In the genomic region with DNA sequence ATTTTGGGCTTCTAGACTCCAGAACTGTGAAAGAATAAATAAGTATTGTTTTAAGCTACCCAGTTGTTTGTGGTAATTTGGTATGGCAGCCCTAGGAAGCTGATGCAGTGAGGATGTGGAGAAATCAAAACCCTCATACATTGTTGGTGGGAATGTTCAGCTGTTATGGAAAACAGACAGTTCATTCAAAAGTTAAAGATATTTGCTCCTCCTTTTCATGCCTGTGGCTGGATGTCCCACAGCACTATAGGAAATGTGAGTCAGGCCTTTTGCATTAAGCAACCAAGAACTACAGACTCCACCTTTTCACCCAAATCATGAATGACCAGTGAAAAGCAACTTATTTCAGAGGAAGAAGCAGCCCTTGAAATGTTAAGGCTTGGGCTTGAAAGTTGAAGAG, we compare ENCODE assay signal across 17 cellular contexts. TPM values are rescaled to one million over a fixed set of nuclear protein-coding genes. Genes with fewer than 3 reads are reported as not detected.
A peak's percentile ranks its signal among the peaks of the same experiment; 100 is the strongest.
DNase-seq lines count a peak whose midpoint lies in the region; ATAC-seq and TF ChIP-seq lines count a peak whose summit lies in the region.
"Had no signal": no experiment of that assay in that cellular context is flagged by ENCODE, and none has a peak within 500 bp of the region (broad histone marks: within the 10 kb centered on the region; RNA-seq: fewer than 3 reads in every experiment).

No MANE protein-coding gene starts in this region.

- DNase-seq in CD14-positive monocyte (ENCODE audit: low spot score) (no peak), MV-4-11 (lab: John Stamatoyannopoulos, UW) (peak; percentile 74), mammary epithelial cell (peak; percentile 83), kidney tubule cell (ENCODE audit: low spot score) (peak; percentile 14), upper lobe of left lung (no peak), HAP-1 (ENCODE audit: low spot score in 2 of 2) (no peak)
- DNase-seq in stimulated activated naive CD8-positive, alpha-beta T cell treated with anti-CD3 and anti-CD28 coated beads, Interleukin-15, amount 100 ng/mL, for 72 hours = no peak
- DNase-seq: activated T-cell treated with anti-CD3 and anti-CD28 coated beads, Interleukin-2, amount 50 U/mL, for 48 hours; amygdala; effector CD4-positive, alpha-beta T cell; head of caudate nucleus; naive thymus-derived CD8-positive, alpha-beta T cell; NCI-H2081; stimulated activated CD4-positive, alpha-beta T cell treated with anti-CD3 and anti-CD28 coated beads, Interleukin-4, amount 100 ng/mL, for 24 hours had no signal

- BruUV-seq in mammary epithelial cell (replicated peaks; lab: Mats Ljungman, UMichigan) = no TSS peak

- no peak for ATAC-seq in stimulated activated naive CD8-positive, alpha-beta T cell treated with anti-CD3 and anti-CD28 coated beads, Interleukin-15, amount 100 ng/mL, for 72 hours
- ATAC-seq in upper lobe of left lung (ENCODE audit: low FRiP score in 2 of 2) (no peak), GM19351 (IDR thresholded peaks at IDR 0.05; ENCODE audit: unreplicated experiment) (no peak)
- ATAC-seq: K562; naive thymus-derived CD8-positive, alpha-beta T cell; stimulated activated memory B cell treated with anti-CD40 and anti-IgM and Interleukin-4, amounts not matched to agents 10 μg/mL and 1 μg/mL and 100 μg/mL, for 72 hours had no signal

- peak overlapping the region in 6 of 7 donors; percentile 27 to 78 (median 59) for H3K27ac Mint-ChIP-seq in CD14-positive monocyte
- no peak overlapping the region for H3K27ac Mint-ChIP-seq in stimulated activated naive CD8-positive, alpha-beta T cell treated with anti-CD3 and anti-CD28 coated beads, Interleukin-15, amount 100 ng/mL, for 72 hours
- H3K27ac Mint-ChIP-seq: naive thymus-derived CD8-positive, alpha-beta T cell; stimulated activated memory B cell treated with anti-CD40 and anti-IgM and Interleukin-4, amounts not matched to agents 10 μg/mL and 1 μg/mL and 100 μg/mL, for 72 hours had no signal

- no peak for TF ChIP-seq CTCF in CD14-positive monocyte (IDR thresholded peaks at IDR 0.05)
- no peak for TF ChIP-seq CTCF in mammary epithelial cell (conservative IDR thresholded peaks at IDR 0.05 in 1 of 2, IDR thresholded peaks at IDR 0.05 in 1 of 2; ENCODE audit: extremely low read depth in 1 of 2, insufficient read depth in 1 of 2, low read depth in 1 of 2, low read length in 2 of 2)
- TF ChIP-seq CTCF in upper lobe of left lung (IDR thresholded peaks at IDR 0.05) = no peak

- no peak for TF ChIP-seq EP300 in upper lobe of left lung (IDR thresholded peaks at IDR 0.05)

- peaks cover 37% of the 10 kb centered on the region for H3K4me1 Mint-ChIP-seq in CD14-positive monocyte
- no peaks in the 10 kb centered on the region for H3K4me1 Mint-ChIP-seq in stimulated activated naive CD8-positive, alpha-beta T cell treated with anti-CD3 and anti-CD28 coated beads, Interleukin-15, amount 100 ng/mL, for 72 hours

- dilution Hi-C loops in mammary epithelial cell (cut with HindIII; ENCODE audit: low sequenced_read_pairs) = no loop called here

- peaks cover 0 to 3% of the 10 kb centered on the region in 2 donors for H3K36me3 Mint-ChIP-seq in CD14-positive monocyte

- CTCF ChIA-PET in mammary epithelial cell (lab: Charles Lee; ENCODE audit: low non-redundant PET) = no interaction called here

- no peak overlapping the region for H3K4me3 ChIP-seq in mammary epithelial cell (replicated peaks in 1 of 3; ENCODE audit: insufficient read depth in 1 of 3, low read depth in 2 of 3, low read length in 3 of 3)
- no peak overlapping the region for H3K4me3 ChIP-seq in upper lobe of left lung
- H3K4me3 ChIP-seq in HAP-1 = no peak overlapping the region
- H3K4me3 ChIP-seq: K562 had no signal

- peak overlapping the region; percentile 61 for H3K4me2 ChIP-seq in mammary epithelial cell (ENCODE audit: insufficient read depth, low read depth, low read length)

- H3K36me3 ChIP-seq in mammary epithelial cell (ENCODE audit: insufficient read depth, low read length) (peaks cover 3% of the 10 kb centered on the region), upper lobe of left lung (peaks cover 4 to 15% (median 7%) of the 10 kb centered on the region in 4 donors), HAP-1 (replicated peaks) (no peaks in the 10 kb centered on the region)

- intact Hi-C loops in CD14-positive monocyte (cut with micrococcal nuclease) (loop anchor here in 1 of 2 donors (10.0 kb wide), 1 partner anchor 186 kb away; a partner anchor contains a TSS), mammary epithelial cell (cut with micrococcal nuclease) (no loop called here)

- H3K79me2 ChIP-seq in mammary epithelial cell (ENCODE audit: insufficient read depth, low read length) = peaks cover 3% of the 10 kb centered on the region

- in situ Hi-C loops in mammary epithelial cell (cut with MboI; ENCODE audit: low sequenced_read_pairs in 2 of 2) (no loop called here), HAP-1 (cut with MboI; ENCODE audit: low sequenced_read_pairs) (no loop called here)

- H2AFZ ChIP-seq in mammary epithelial cell (ENCODE audit: low read depth, low read length) = peak overlapping the region; percentile 72

- no peaks in the 10 kb centered on the region for H4K20me1 ChIP-seq in mammary epithelial cell (ENCODE audit: insufficient read depth, low read length)

- H3K9me3 ChIP-seq in mammary epithelial cell (replicated peaks; ENCODE audit: insufficient read depth, low read length) = no peaks in the 10 kb centered on the region
- no peaks in the 10 kb centered on the region for H3K9me3 ChIP-seq in upper lobe of left lung
- H3K9me3 ChIP-seq in HAP-1 = no peaks in the 10 kb centered on the region

- no peaks in the 10 kb centered on the region for H3K27me3 ChIP-seq in mammary epithelial cell (ENCODE audit: insufficient read depth, low read length)
- no peaks in the 10 kb centered on the region for H3K27me3 ChIP-seq in upper lobe of left lung
- H3K27me3 ChIP-seq in HAP-1 (ENCODE audit: low read depth) = no peaks in the 10 kb centered on the region

- H3K9ac ChIP-seq in mammary epithelial cell (ENCODE audit: insufficient read depth, low read length) = no peak overlapping the region

- peak overlapping the region in 1 of 2 donors; percentile 26 for H3K4me3 Mint-ChIP-seq in CD14-positive monocyte
- no peak overlapping the region for H3K4me3 Mint-ChIP-seq in stimulated activated naive CD8-positive, alpha-beta T cell treated with anti-CD3 and anti-CD28 coated beads, Interleukin-15, amount 100 ng/mL, for 72 hours
- H3K4me3 Mint-ChIP-seq: naive thymus-derived CD8-positive, alpha-beta T cell; stimulated activated memory B cell treated with anti-CD40 and anti-IgM and Interleukin-4, amounts not matched to agents 10 μg/mL and 1 μg/mL and 100 μg/mL, for 72 hours had no signal

- H3K4me1 ChIP-seq in mammary epithelial cell (ENCODE audit: insufficient read depth, low read length) (peaks cover 16% of the 10 kb centered on the region), upper lobe of left lung (peaks cover 0 to 4% (median under 1%) of the 10 kb centered on the region in 4 donors), HAP-1 (peaks cover 6% of the 10 kb centered on the region)

- H3K9me3 Mint-ChIP-seq in CD14-positive monocyte = no peaks in the 10 kb centered on the region
- peaks cover 12 to 15% of the 10 kb centered on the region in 2 donors for H3K9me3 Mint-ChIP-seq in stimulated activated naive CD8-positive, alpha-beta T cell treated with anti-CD3 and anti-CD28 coated beads, Interleukin-15, amount 100 ng/mL, for 72 hours
- H3K9me3 Mint-ChIP-seq: stimulated activated memory B cell treated with anti-CD40 and anti-IgM and Interleukin-4, amounts not matched to agents 10 μg/mL and 1 μg/mL and 100 μg/mL, for 72 hours had no signal

- no peak for TF ChIP-seq POLR2A in upper lobe of left lung (IDR thresholded peaks at IDR 0.05)

- H3K27me3 Mint-ChIP-seq in CD14-positive monocyte (ENCODE audit: low read depth in 3 of 3) = peaks cover 0 to 1% (median 0%) of the 10 kb centered on the region in 3 donors
- H3K27me3 Mint-ChIP-seq in stimulated activated naive CD8-positive, alpha-beta T cell treated with anti-CD3 and anti-CD28 coated beads, Interleukin-15, amount 100 ng/mL, for 72 hours = no peaks in the 10 kb centered on the region
- H3K27me3 Mint-ChIP-seq: naive thymus-derived CD8-positive, alpha-beta T cell; stimulated activated memory B cell treated with anti-CD40 and anti-IgM and Interleukin-4, amounts not matched to agents 10 μg/mL and 1 μg/mL and 100 μg/mL, for 72 hours had no signal

- peak overlapping the region; percentile 44 for H3K27ac ChIP-seq in mammary epithelial cell (ENCODE audit: insufficient read depth, low read depth, low read length)
- H3K27ac ChIP-seq in upper lobe of left lung = no peak overlapping the region

RNA-seq across cellular contexts. Expression of a gene that starts 6.7 kb away (rescaled TPM):
- polyA plus RNA-seq in CD14-positive monocyte (1 to 10 TPM in 1 of 2 donors, under 1 TPM in 1; 0.52 to 1.0 TPM), mammary epithelial cell (2.6 TPM)
- total RNA-seq in mammary epithelial cell (10 to 100 TPM in 1 of 2 donors, 1 to 10 TPM in 1; 4.3 to 13.0 TPM), upper lobe of left lung (1 to 10 TPM; 2.7 to 8.5 (median 3.2) TPM)
- polyA minus RNA-seq in mammary epithelial cell = 1.0 TPM

Comparison
In these comparisons a context has a peak if more than half of its experiments do, and no peak if none do; other contexts are left out.
1. DNase-seq: peak in MV-4-11 (single experiment), mammary epithelial cell (single experiment) and kidney tubule cell (single experiment); none in CD14-positive monocyte (single experiment), stimulated activated naive CD8-positive, alpha-beta T cell treated with anti-CD3 and anti-CD28 coated beads, Interleukin-15, amount 100 ng/mL, for 72 hours (0 of 2), upper lobe of left lung (0 of 2) and HAP-1 (0 of 2).
2. H3K27ac Mint-ChIP-seq: peak in CD14-positive monocyte (6 of 7); none in stimulated activated naive CD8-positive, alpha-beta T cell treated with anti-CD3 and anti-CD28 coated beads, Interleukin-15, amount 100 ng/mL, for 72 hours (0 of 2).